Comparison of ENCODE assay signal across 1 cellular context in genomic region chr6:72084992-72085569, GRCh38.
TF ChIP-seq lines count a peak whose summit lies in the region.

No MANE protein-coding gene starts in this region.

TF ChIP-seq in WTC11, 78 proteins besides CTCF, POLR2A, EP300 and RAD21 (continued from another document):
- TF ChIP-seq ZNF425 (CRISPR knock-in tag; conservative IDR thresholded peaks at IDR 0.05) (no peak), FOXP1 (CRISPR knock-in tag; IDR thresholded peaks at IDR 0.05; ENCODE audit: borderline replicate concordance) (no peak)
